Comparison of ENCODE assay signal across 26 cellular contexts in genomic region chr14:98959958-98960616, GRCh38.
DNase-seq lines count a peak whose midpoint lies in the region; ATAC-seq and TF ChIP-seq lines count a peak whose summit lies in the region.
"Had no signal": no experiment of that assay in that cellular context is flagged by ENCODE, and none has a peak within 500 bp of the region (broad histone marks: within the 10 kb centered on the region; RNA-seq: fewer than 3 reads in every experiment).

No MANE protein-coding gene starts in this region.

- no peak overlapping the region for H3K4me3 Mint-ChIP-seq in activated CD4-positive, alpha-beta T cell treated with anti-CD3 and anti-CD28 coated beads, Interleukin-2, amount 10 ng/mL, durations not matched to agents 24 days and 14 days
- H3K4me3 Mint-ChIP-seq: activated naive CD8-positive, alpha-beta T cell treated with anti-CD3 and anti-CD28 coated beads, Interleukin-2, amount 10 ng/mL, durations not matched to agents 7 days and 5 days; activated T-helper 17 cell treated with anti-CD3 and anti-CD28 coated beads, Interleukin-2, amount 50 U/mL, for 72 hours; neural crest cell had no signal

- H3K9me3 Mint-ChIP-seq in activated CD4-positive, alpha-beta T cell treated with anti-CD3 and anti-CD28 coated beads, Interleukin-2, amount 10 ng/mL, durations not matched to agents 24 days and 14 days: no peaks in the 10 kb centered on the region
- H3K9me3 Mint-ChIP-seq: activated naive CD8-positive, alpha-beta T cell treated with anti-CD3 and anti-CD28 coated beads, Interleukin-2, amount 10 ng/mL, durations not matched to agents 7 days and 5 days; activated T-helper 17 cell treated with anti-CD3 and anti-CD28 coated beads, Interleukin-2, amount 50 U/mL, for 72 hours; neural crest cell had no signal

- peak; percentile 61 for DNase-seq in cardiac septum (ENCODE audit: low spot score)
- no peak for DNase-seq in left ventricle myocardium superior
- DNase-seq in NCI-H1105 treated with DMSO at 0.1 percent for 48 hours (lab: John Stamatoyannopoulos, UW): peak; percentile 76
- DNase-seq in esophagus muscularis mucosa (ENCODE audit: extremely low spot score): peak; percentile 62
- peak; percentile 32 for DNase-seq in ureter (ENCODE audit: low spot score)
- DNase-seq in OCI-M2 (lab: John Stamatoyannopoulos, UW; ENCODE audit: unreplicated experiment): no peak
- DNase-seq in activated CD4-positive, alpha-beta T cell treated with anti-CD3 and anti-CD28 coated beads, Interleukin-2, amount 10 ng/mL, durations not matched to agents 24 days and 14 days: no peak
- DNase-seq in GOT3 (lab: John Stamatoyannopoulos, UW): no peak
- DNase-seq: activated CD4-positive, alpha-beta T cell treated with anti-CD3 and anti-CD28 coated beads for 48 hours; activated naive CD8-positive, alpha-beta T cell treated with anti-CD3 and anti-CD28 coated beads, Interleukin-2, amount 10 ng/mL, durations not matched to agents 7 days and 5 days; Calu3; caudate nucleus; esophagus squamous epithelium; foreskin melanocyte; MV-4-11; NCI-H1694 treated with DMSO at 0.1 percent for 48 hours; PC-3; SK-N-SH; stimulated activated naive CD4-positive, alpha-beta T cell had no signal

- TF ChIP-seq CTCF in esophagus muscularis mucosa (IDR thresholded peaks at IDR 0.05): no peak

- WGBS in esophagus muscularis mucosa: 86% methylated on average over 8 of the region's 12 CpGs

- no peak overlapping the region for H3K27ac Mint-ChIP-seq in activated CD4-positive, alpha-beta T cell treated with anti-CD3 and anti-CD28 coated beads, Interleukin-2, amount 10 ng/mL, durations not matched to agents 24 days and 14 days
- H3K27ac Mint-ChIP-seq: activated naive CD8-positive, alpha-beta T cell treated with anti-CD3 and anti-CD28 coated beads, Interleukin-2, amount 10 ng/mL, durations not matched to agents 7 days and 5 days; activated T-helper 17 cell treated with anti-CD3 and anti-CD28 coated beads, Interleukin-2, amount 50 U/mL, for 72 hours; progenitor cell of endocrine pancreas had no signal

- H3K27me3 Mint-ChIP-seq in activated CD4-positive, alpha-beta T cell treated with anti-CD3 and anti-CD28 coated beads, Interleukin-2, amount 10 ng/mL, durations not matched to agents 24 days and 14 days: peaks cover 5% of the 10 kb centered on the region
- H3K27me3 Mint-ChIP-seq: activated naive CD8-positive, alpha-beta T cell treated with anti-CD3 and anti-CD28 coated beads, Interleukin-2, amount 10 ng/mL, durations not matched to agents 7 days and 5 days; activated T-helper 17 cell treated with anti-CD3 and anti-CD28 coated beads, Interleukin-2, amount 50 U/mL, for 72 hours had no signal

- no peak for TF ChIP-seq EP300 in esophagus muscularis mucosa (IDR thresholded peaks at IDR 0.05)

- H3K4me1 ChIP-seq in esophagus muscularis mucosa: peaks cover 0 to 7% (median 0%) of the 10 kb centered on the region in 4 donors

- intact Hi-C loops in cardiac septum (cut with DNase I): no loop called here
- intact Hi-C loops in left ventricle myocardium superior (cut with micrococcal nuclease): no loop called here
- intact Hi-C loops in esophagus muscularis mucosa (cut with DNase I): no loop called here
- intact Hi-C loops in activated CD4-positive, alpha-beta T cell treated with anti-CD3 and anti-CD28 coated beads, Interleukin-2, amount 10 ng/mL, durations not matched to agents 24 days and 14 days (cut with micrococcal nuclease): no loop called here

- no peak for TF ChIP-seq POLR2A in esophagus muscularis mucosa (IDR thresholded peaks at IDR 0.05; ENCODE audit: low read depth)

- no peaks in the 10 kb centered on the region for H3K36me3 ChIP-seq in esophagus muscularis mucosa
- H3K36me3 ChIP-seq: ascending aorta, esophagus squamous epithelium had no signal

- no peak for ATAC-seq in left ventricle myocardium superior
- ATAC-seq: activated T-helper 17 cell treated with anti-CD3 and anti-CD28 coated beads, Interleukin-2, amount 50 U/mL, for 72 hours; HepG2; PC-3; sciatic nerve had no signal

- no peaks in the 10 kb centered on the region for H3K36me3 Mint-ChIP-seq in activated CD4-positive, alpha-beta T cell treated with anti-CD3 and anti-CD28 coated beads, Interleukin-2, amount 10 ng/mL, durations not matched to agents 24 days and 14 days (ENCODE audit: low read depth)
- H3K36me3 Mint-ChIP-seq: activated naive CD8-positive, alpha-beta T cell treated with anti-CD3 and anti-CD28 coated beads, Interleukin-2, amount 10 ng/mL, durations not matched to agents 7 days and 5 days had no signal

- H3K4me1 Mint-ChIP-seq in activated CD4-positive, alpha-beta T cell treated with anti-CD3 and anti-CD28 coated beads, Interleukin-2, amount 10 ng/mL, durations not matched to agents 24 days and 14 days: peaks cover 11% of the 10 kb centered on the region

- H3K27ac ChIP-seq in esophagus muscularis mucosa (replicated peaks in 1 of 4): no peak overlapping the region
- H3K27ac ChIP-seq: ascending aorta, C4-2B, esophagus squamous epithelium had no signal

- no peaks in the 10 kb centered on the region for H3K9me3 ChIP-seq in esophagus muscularis mucosa
- H3K9me3 ChIP-seq: ascending aorta, esophagus squamous epithelium, SK-N-SH had no signal

- no peaks in the 10 kb centered on the region for H3K27me3 ChIP-seq in esophagus muscularis mucosa
- H3K27me3 ChIP-seq: ascending aorta had no signal

- H3K4me3 ChIP-seq in esophagus muscularis mucosa: no peak overlapping the region
- H3K4me3 ChIP-seq: ascending aorta, esophagus squamous epithelium had no signal

Comparison
In these comparisons a context has a peak if more than half of its experiments do, and no peak if none do; other contexts are left out.
1. DNase-seq: peak in cardiac septum (single experiment), NCI-H1105 treated with DMSO at 0.1 percent for 48 hours (single experiment), esophagus muscularis mucosa (single experiment) and ureter (single experiment); none in left ventricle myocardium superior (single experiment), OCI-M2 (single experiment), activated CD4-positive, alpha-beta T cell treated with anti-CD3 and anti-CD28 coated beads, Interleukin-2, amount 10 ng/mL, durations not matched to agents 24 days and 14 days (single experiment) and GOT3 (single experiment).